In genomic region chr7:143003393-143004051, GRCh38 we compare ENCODE assay signal across 8 cellular contexts. TPM values are rescaled to one million over a fixed set of nuclear protein-coding genes. Genes with fewer than 3 reads are reported as not detected.
DNase-seq lines count a peak whose midpoint lies in the region; ATAC-seq, FAIRE-seq and TF ChIP-seq lines count a peak whose summit lies in the region.

No MANE protein-coding gene starts in this region.

- no peaks in the 10 kb centered on the region for H3K9me3 Mint-ChIP-seq in IgD-negative memory B cell
- no peaks in the 10 kb centered on the region for H3K9me3 Mint-ChIP-seq in stimulated activated effector memory CD8-positive, alpha-beta T cell treated with anti-CD3 and anti-CD28 coated beads, Interleukin-12 subunit alpha, Interleukin-12 subunit beta, amount 100 ng/mL, for 72 hours

- H3K27ac Mint-ChIP-seq in IgD-negative memory B cell, result no peak overlapping the region
- peak overlapping the region; percentile 48 for H3K27ac Mint-ChIP-seq in stimulated activated effector memory CD8-positive, alpha-beta T cell treated with anti-CD3 and anti-CD28 coated beads, Interleukin-12 subunit alpha, Interleukin-12 subunit beta, amount 100 ng/mL, for 72 hours

- H3K27me3 Mint-ChIP-seq in IgD-negative memory B cell, result peaks cover 2% of the 10 kb centered on the region

- H3K4me3 Mint-ChIP-seq in IgD-negative memory B cell, result peak overlapping the region in 3 of 4 donors; percentile 77 to 89 (median 86)
- H3K4me3 Mint-ChIP-seq in stimulated activated effector memory CD8-positive, alpha-beta T cell treated with anti-CD3 and anti-CD28 coated beads, Interleukin-12 subunit alpha, Interleukin-12 subunit beta, amount 100 ng/mL, for 72 hours, result peak overlapping the region; percentile 60

- ATAC-seq in GM19452 (IDR thresholded peaks at IDR 0.05; ENCODE audit: unreplicated experiment) (peak; percentile 54), SK-N-SH treated with all-trans-retinoic acid at 6 μM for 48 hours (peak; percentile 69)
- ATAC-seq in stimulated activated effector memory CD8-positive, alpha-beta T cell treated with anti-CD3 and anti-CD28 coated beads, Interleukin-12 subunit alpha, Interleukin-12 subunit beta, amount 100 ng/mL, for 72 hours, result peak; percentile 74

- peaks cover 2% of the 10 kb centered on the region for H3K36me3 Mint-ChIP-seq in IgD-negative memory B cell
- H3K36me3 Mint-ChIP-seq in stimulated activated effector memory CD8-positive, alpha-beta T cell treated with anti-CD3 and anti-CD28 coated beads, Interleukin-12 subunit alpha, Interleukin-12 subunit beta, amount 100 ng/mL, for 72 hours, result no peaks in the 10 kb centered on the region

- peak; percentile 70 for FAIRE-seq in bronchial epithelial cell (lab: Jason Lieb, UNC)

- peak; percentile 41 for DNase-seq in DMS79 treated with DMSO at 0.1 percent for 48 hours (lab: John Stamatoyannopoulos, UW)
- peak; percentile 56 for DNase-seq in bronchial epithelial cell (ENCODE audit: low read depth)
- peak; percentile 58 for DNase-seq in kidney tubule cell (ENCODE audit: low spot score)
- DNase-seq in stimulated activated effector memory CD8-positive, alpha-beta T cell treated with anti-CD3 and anti-CD28 coated beads, Interleukin-12 subunit alpha, Interleukin-12 subunit beta, amount 100 ng/mL, for 72 hours (ENCODE audit: low spot score in 2 of 2), result no peak
- no peak for DNase-seq in epidermal melanocyte (ENCODE audit: insufficient read length, low spot score)

- H3K4me3 ChIP-seq in bronchial epithelial cell (ENCODE audit: low read depth, low read length), result no peak overlapping the region

- no peaks in the 10 kb centered on the region for H3K36me3 ChIP-seq in bronchial epithelial cell (ENCODE audit: control insufficient read depth, insufficient read depth, low read length)

- peaks cover 10 to 14% (median 13%) of the 10 kb centered on the region in 3 donors for H3K4me1 Mint-ChIP-seq in IgD-negative memory B cell
- H3K4me1 Mint-ChIP-seq in stimulated activated effector memory CD8-positive, alpha-beta T cell treated with anti-CD3 and anti-CD28 coated beads, Interleukin-12 subunit alpha, Interleukin-12 subunit beta, amount 100 ng/mL, for 72 hours, result peaks cover 14% of the 10 kb centered on the region

- H3K27me3 ChIP-seq in bronchial epithelial cell (ENCODE audit: control insufficient read depth, insufficient read depth, low read length), result no peaks in the 10 kb centered on the region

- peak; percentile 59 for TF ChIP-seq CTCF in bronchial epithelial cell (IDR thresholded peaks at IDR 0.05; ENCODE audit: insufficient read depth, low read length, severe bottlenecking)

TF ChIP-seq in SK-N-SH treated with all-trans-retinoic acid at 6 μM for 48 hours, 23 proteins besides CTCF, POLR2A, EP300 and RAD21:
- TF ChIP-seq ZNF565 (CRISPR knock-in tag; conservative IDR thresholded peaks at IDR 0.05; ENCODE audit: low read depth) (no peak), POU6F1 (CRISPR knock-in tag; IDR thresholded peaks at IDR 0.05; ENCODE audit: borderline replicate concordance, low read depth) (no peak), RARB (CRISPR knock-in tag; IDR thresholded peaks at IDR 0.05) (no peak), ESRRG (CRISPR knock-in tag; IDR thresholded peaks at IDR 0.05) (no peak), PPARA (CRISPR knock-in tag; IDR thresholded peaks at IDR 0.05; ENCODE audit: borderline replicate concordance) (no peak), TOX (CRISPR knock-in tag; IDR thresholded peaks at IDR 0.05; ENCODE audit: borderline replicate concordance) (no peak), CSRNP3 (CRISPR knock-in tag; IDR thresholded peaks at IDR 0.05) (no peak), CSDC2 (CRISPR knock-in tag; IDR thresholded peaks at IDR 0.05) (no peak), SNAI2 (CRISPR knock-in tag; IDR thresholded peaks at IDR 0.05) (no peak), ISL1 (CRISPR knock-in tag; IDR thresholded peaks at IDR 0.05) (no peak), ZFP30 (CRISPR knock-in tag; IDR thresholded peaks at IDR 0.05) (no peak), ARNTL (CRISPR knock-in tag; IDR thresholded peaks at IDR 0.05; ENCODE audit: borderline replicate concordance, low read depth) (no peak), ZNF8 (CRISPR knock-in tag; IDR thresholded peaks at IDR 0.05) (no peak), TSHZ2 (CRISPR knock-in tag; IDR thresholded peaks at IDR 0.05) (no peak), BACH2 (CRISPR knock-in tag; IDR thresholded peaks at IDR 0.05; ENCODE audit: borderline replicate concordance) (no peak)
TF ChIP-seq in SK-N-SH treated with all-trans-retinoic acid at 6 μM for 48 hours: peak in this region for 0.

RNA-seq across cellular contexts. Expression of gene OR9A2, which starts 23.4 kb away (rescaled TPM):
- polyA plus RNA-seq in IgD-negative memory B cell, result not detected
- total RNA-seq in bronchial epithelial cell, result 0.26 TPM in 1 of 2 replicates, not detected in the other

RNA-seq across cellular contexts. Expression of gene KEL, which starts 41.4 kb away (rescaled TPM):
- polyA plus RNA-seq in IgD-negative memory B cell, result not detected
- total RNA-seq in bronchial epithelial cell, result 0.13 TPM in 1 of 2 replicates, not detected in the other

RNA-seq across cellular contexts. Expression of gene OR6V1, which starts 48.6 kb away (rescaled TPM):
- polyA plus RNA-seq in IgD-negative memory B cell, result not detected
- not detected in 2 replicates for total RNA-seq in bronchial epithelial cell

Comparison
In these comparisons a context has a peak if more than half of its experiments do, and no peak if none do; other contexts are left out.
1. DNase-seq: peak in DMS79 treated with DMSO at 0.1 percent for 48 hours (single experiment), bronchial epithelial cell (single experiment) and kidney tubule cell (single experiment); none in stimulated activated effector memory CD8-positive, alpha-beta T cell treated with anti-CD3 and anti-CD28 coated beads, Interleukin-12 subunit alpha, Interleukin-12 subunit beta, amount 100 ng/mL, for 72 hours (0 of 2) and epidermal melanocyte (single experiment).
2. Peak in every context shown above with its lines, with median percentiles within 50 percentile points of each other: ATAC-seq.